ENCODE assay signal across 8 cellular contexts in the genomic region with DNA sequence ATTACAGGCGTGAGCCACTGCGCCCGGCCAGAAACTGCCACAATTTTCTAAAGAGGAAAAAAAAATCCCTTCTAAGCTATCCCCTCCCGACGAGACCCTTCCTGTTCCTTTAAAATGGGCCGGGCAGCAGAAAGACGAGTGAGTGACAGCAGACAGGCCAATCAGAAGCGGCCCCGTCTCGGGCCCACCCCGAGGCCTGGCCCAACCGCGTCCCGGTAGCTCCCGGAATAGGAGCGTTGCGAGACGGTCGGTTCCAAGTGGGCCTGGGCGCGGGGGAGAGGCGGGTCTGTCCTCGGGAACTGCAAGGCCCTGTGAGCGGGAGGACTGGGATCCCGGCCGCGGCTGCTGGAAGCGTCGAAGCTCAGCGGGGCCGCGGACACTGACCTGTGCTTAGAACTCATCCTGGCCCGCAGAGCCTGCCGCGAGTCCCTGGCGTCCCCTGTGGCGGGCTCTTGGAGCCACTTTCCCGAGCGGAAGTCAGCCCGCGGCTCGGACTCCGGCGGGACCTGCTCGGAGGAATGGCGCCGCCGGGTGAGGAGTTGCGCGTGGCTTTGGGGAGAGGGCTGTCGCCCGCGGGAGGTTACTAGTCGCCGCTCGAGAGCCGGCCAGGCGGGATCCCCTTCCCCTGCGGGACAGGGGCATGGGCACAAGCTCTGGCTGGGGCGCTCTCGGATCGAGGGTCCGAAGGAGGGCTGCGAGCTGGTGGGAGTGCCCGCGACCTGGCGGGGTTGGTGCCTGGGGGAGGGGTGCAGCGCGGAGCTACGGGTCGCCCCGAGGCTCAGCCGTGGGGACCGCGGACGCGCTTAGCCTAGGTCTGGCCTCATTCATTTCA. TPM values are rescaled to one million over a fixed set of nuclear protein-coding genes. Genes with fewer than 3 reads are reported as not detected.
DNase-seq lines count a peak whose midpoint lies in the region; ATAC-seq and TF ChIP-seq lines count a peak whose summit lies in the region.

A gene (minus strand): TSS at position 710 of the 832 bp plus-strand sequence.
A gene (plus strand): TSS at position 492 of the 832 bp plus-strand sequence. CDS start 27 bp downstream, at position 519.

- no peaks in the 10 kb centered on the region for H3K9me3 Mint-ChIP-seq in activated CD4-positive, alpha-beta T cell treated with anti-CD3 and anti-CD28 coated beads, Interleukin-2, amount 10 ng/mL, durations not matched to agents 24 days and 14 days

- intact Hi-C loops in activated CD4-positive, alpha-beta T cell treated with anti-CD3 and anti-CD28 coated beads, Interleukin-2, amount 10 ng/mL, durations not matched to agents 24 days and 14 days (cut with micrococcal nuclease): loop anchor here (1.0 to 2.0 kb wide), 2 partner anchors 84 to 170 kb away; a partner anchor contains a TSS
- intact Hi-C loops in left colon (cut with DNase I, micrococcal nuclease): no loop called here

- no peak for TF ChIP-seq CTCF in coronary artery (IDR thresholded peaks at IDR 0.05)

- DNase-seq in NCI-H526 (lab: John Stamatoyannopoulos, UW) (peak; percentile 97 to 99), coronary artery (ENCODE audit: low spot score) (peak; percentile 98), left colon (peak; percentile 97 to 98)
- peak; percentile 98 for DNase-seq in activated CD4-positive, alpha-beta T cell treated with anti-CD3 and anti-CD28 coated beads, Interleukin-2, amount 10 ng/mL, durations not matched to agents 24 days and 14 days
- peak; percentile 88 to 91 for DNase-seq in stimulated activated CD4-positive, alpha-beta T cell treated with anti-CD3 and anti-CD28 coated beads, Interleukin-1b, Interleukin-23, amount 100 ng/mL, for 4 hours (ENCODE audit: low read depth in 2 of 2)

- ATAC-seq in GM19328 (IDR thresholded peaks at IDR 0.05; ENCODE audit: unreplicated experiment): peak; percentile 85
- peak; percentile 78 for ATAC-seq in HG03469 (IDR thresholded peaks at IDR 0.05; ENCODE audit: unreplicated experiment)
- peak; percentile 95 for ATAC-seq in left colon

- peak within 1 kb of the TSS; percentile 96 to 100 (median 99) for H3K27ac ChIP-seq in BLaER1 treated with 17β-estradiol and CSF1 and Interleukin-3, amounts not matched to agents 10 nM and 100 nM
- peak within 1 kb of the TSS; percentile 79 to 96 for H3K27ac ChIP-seq in coronary artery

- no peaks in the 10 kb centered on the region for H3K27me3 ChIP-seq in BLaER1 treated with 17β-estradiol and CSF1 and Interleukin-3, amounts not matched to agents 10 nM and 100 nM

- peak within 1 kb of the TSS; percentile 69 to 96 (median 93) for H3K4me2 ChIP-seq in BLaER1 treated with 17β-estradiol and CSF1 and Interleukin-3, amounts not matched to agents 10 nM and 100 nM

- H3K27me3 Mint-ChIP-seq in activated CD4-positive, alpha-beta T cell treated with anti-CD3 and anti-CD28 coated beads, Interleukin-2, amount 10 ng/mL, durations not matched to agents 24 days and 14 days: peaks cover 6% of the 10 kb centered on the region

- peak within 1 kb of the TSS; percentile 95 to 100 (median 99) for H3K9ac ChIP-seq in BLaER1 treated with 17β-estradiol and CSF1 and Interleukin-3, amounts not matched to agents 10 nM and 100 nM

- peaks cover 21 to 49% (median 47%) of the 10 kb centered on the region in 11 experiments; a peak in 21 of 22 replicates for H4K20me1 ChIP-seq in BLaER1 treated with 17β-estradiol and CSF1 and Interleukin-3, amounts not matched to agents 10 nM and 100 nM

- peaks cover 7 to 32% (median 27%) of the 10 kb centered on the region in 11 experiments for H3K36me3 ChIP-seq in BLaER1 treated with 17β-estradiol and CSF1 and Interleukin-3, amounts not matched to agents 10 nM and 100 nM

- H3K27ac Mint-ChIP-seq in activated CD4-positive, alpha-beta T cell treated with anti-CD3 and anti-CD28 coated beads, Interleukin-2, amount 10 ng/mL, durations not matched to agents 24 days and 14 days: peak within 1 kb of the TSS; percentile 93

- peaks cover 18 to 46% (median 29%) of the 10 kb centered on the region in 10 experiments for H3K4me1 ChIP-seq in BLaER1 treated with 17β-estradiol and CSF1 and Interleukin-3, amounts not matched to agents 10 nM and 100 nM

- H3K4me3 Mint-ChIP-seq in activated CD4-positive, alpha-beta T cell treated with anti-CD3 and anti-CD28 coated beads, Interleukin-2, amount 10 ng/mL, durations not matched to agents 24 days and 14 days: peak within 1 kb of the TSS; percentile 92

- H3K4me3 ChIP-seq in BLaER1 treated with 17β-estradiol and CSF1 and Interleukin-3, amounts not matched to agents 10 nM and 100 nM: peak within 1 kb of the TSS; percentile 80 to 100 (median 91)
- H3K4me3 ChIP-seq in coronary artery: peak within 1 kb of the TSS; percentile 98

- H3K9me3 ChIP-seq in BLaER1 treated with 17β-estradiol and CSF1 and Interleukin-3, amounts not matched to agents 10 nM and 100 nM (replicated peaks in 1 of 11): no peaks in the 10 kb centered on the region

- peaks cover 21% of the 10 kb centered on the region for H3K36me3 Mint-ChIP-seq in activated CD4-positive, alpha-beta T cell treated with anti-CD3 and anti-CD28 coated beads, Interleukin-2, amount 10 ng/mL, durations not matched to agents 24 days and 14 days (ENCODE audit: low read depth)

- peaks cover 26% of the 10 kb centered on the region for H3K4me1 Mint-ChIP-seq in activated CD4-positive, alpha-beta T cell treated with anti-CD3 and anti-CD28 coated beads, Interleukin-2, amount 10 ng/mL, durations not matched to agents 24 days and 14 days

RNA-seq across cellular contexts. Expression of the first gene that starts in this region (rescaled TPM):
- total RNA-seq in activated CD4-positive, alpha-beta T cell treated with anti-CD3 and anti-CD28 coated beads, Interleukin-2, amount 10 ng/mL, durations not matched to agents 24 days and 14 days: 0.63 and 1.3 TPM in 2 replicates
- total RNA-seq in left colon: 1 to 10 TPM; 1.9 to 2.3 TPM

RNA-seq across cellular contexts. Expression of the second gene that starts in this region (rescaled TPM):
- 208 and 213 TPM in 2 replicates for total RNA-seq in activated CD4-positive, alpha-beta T cell treated with anti-CD3 and anti-CD28 coated beads, Interleukin-2, amount 10 ng/mL, durations not matched to agents 24 days and 14 days
- 100 to 1,000 TPM; 133 to 155 TPM for total RNA-seq in left colon

Comparison
In these comparisons a context has a peak if more than half of its experiments do, and no peak if none do; other contexts are left out.
1. Peak in every context shown above with its lines: DNase-seq, ATAC-seq, H3K4me3 ChIP-seq and H3K27ac ChIP-seq.